ENCODE assay signal across 11 cellular contexts in the genomic region with DNA sequence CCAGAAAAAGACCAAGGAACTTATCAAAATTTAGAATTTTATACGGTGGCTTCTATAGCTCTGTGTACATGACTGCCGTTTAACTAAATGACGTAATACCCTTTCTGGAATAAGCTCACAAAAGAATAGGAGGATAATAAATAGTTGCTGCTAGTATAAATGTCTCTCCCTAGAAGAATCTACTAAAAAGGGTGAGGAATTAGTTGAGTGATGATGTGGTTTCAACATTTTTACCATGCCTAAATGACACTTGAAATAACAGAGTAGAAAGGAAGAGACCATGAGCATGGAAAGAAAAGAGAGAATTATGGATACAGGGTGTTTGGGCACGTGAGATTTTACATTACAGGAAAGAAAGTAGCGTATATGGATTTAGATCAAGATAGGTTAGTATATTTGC.
"Had no signal": no experiment of that assay in that cellular context is flagged by ENCODE, and none has a peak within 500 bp of the region (broad histone marks: within the 10 kb centered on the region; RNA-seq: fewer than 3 reads in every experiment).

No MANE protein-coding gene starts in this region.

- H3K4me3 Mint-ChIP-seq: GM23338, H9, HFFc6 had no signal

- H3K4me2 ChIP-seq: GM23338 had no signal

- H3K27ac Mint-ChIP-seq: GM23338, H9, HFFc6 had no signal

- H3K4me1 Mint-ChIP-seq: GM23338, H9 had no signal

- H3K4me1 ChIP-seq: HAP-1 had no signal

- H3K9ac ChIP-seq: GM23248 had no signal

- H3K9me3 Mint-ChIP-seq: GM23338, H9 had no signal

- H3K36me3 ChIP-seq: HAP-1 had no signal

- ATAC-seq: GM23338, HCT116 had no signal

- H2AFZ ChIP-seq: GM23248, GM23338 had no signal

- FAIRE-seq: H1, H54 had no signal

- H3K27ac ChIP-seq: GM23248 had no signal

- H3K4me3 ChIP-seq: GM23248, GM23338, HAP-1 had no signal

- H3K9me3 ChIP-seq: HAP-1 had no signal

- DNase-seq: GM23248, GOT3, H7, H9, HCEC 1CT, HFFc6 had no signal
